Comparison of ENCODE assay signal across 19 cellular contexts in the genomic region with DNA sequence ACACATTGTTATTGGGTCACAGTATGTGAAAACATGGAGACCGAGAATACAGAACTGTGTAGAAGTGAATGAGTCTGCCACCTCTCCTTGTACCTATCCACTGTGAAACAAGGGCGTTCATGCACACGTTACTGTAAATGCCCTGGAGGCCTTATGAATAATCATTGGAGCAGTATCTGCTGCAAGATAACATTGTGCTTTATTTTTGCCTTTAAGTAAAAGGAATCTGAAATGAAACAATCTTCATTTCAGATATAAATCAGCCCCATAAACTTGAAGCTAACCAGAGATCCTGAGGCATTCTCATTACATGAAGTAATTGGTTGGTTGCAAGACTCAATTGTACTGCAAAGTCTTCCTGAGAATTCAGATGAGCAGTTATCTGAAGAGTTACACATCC.
"Had no signal": no experiment of that assay in that cellular context is flagged by ENCODE, and none has a peak within 500 bp of the region (broad histone marks: within the 10 kb centered on the region; RNA-seq: fewer than 3 reads in every experiment).

No MANE protein-coding gene starts in this region.

- H3K4me1 ChIP-seq: colonic mucosa, tibial nerve had no signal

- H2AFZ ChIP-seq: hepatocyte had no signal

- H3K4me2 ChIP-seq: hepatocyte had no signal

- H3K9me3 ChIP-seq: colonic mucosa, right atrium auricular region, tibial nerve, uterus had no signal

- H3K36me3 ChIP-seq: colonic mucosa, right atrium auricular region, uterus had no signal

- DNase-seq: activated CD4-positive, alpha-beta memory T cell treated with anti-CD3 and anti-CD28 coated beads for 36 hours; activated CD8-positive, alpha-beta memory T cell treated with anti-CD3 and anti-CD28 coated beads, Interleukin-2, amount 10 ng/mL, durations not matched to agents 7 days and 5 days; activated naive CD4-positive, alpha-beta T cell; activated naive CD8-positive, alpha-beta T cell treated with anti-CD3 and anti-CD28 coated beads for 36 hours; amygdala; central memory CD4-positive, alpha-beta T cell; colonic mucosa; endodermal cell; stimulated activated CD4-positive, alpha-beta T cell treated with anti-CD3 and anti-CD28 coated beads, Interleukin-2, amount 100 ng/mL, for 24 hours; stimulated activated naive CD8-positive, alpha-beta T cell treated with anti-CD3 and anti-CD28 coated beads, Interleukin-15, Interleukin-2, amounts not matched to agents 100 U/mL and 50 U/mL, for 24 hours; substantia nigra; SW 1271; uterus had no signal

- ATAC-seq: activated CD8-positive, alpha-beta memory T cell treated with anti-CD3 and anti-CD28 coated beads, Interleukin-2, amount 10 ng/mL, durations not matched to agents 7 days and 5 days; esophagus mucosa; left lobe of liver; stimulated activated naive CD8-positive, alpha-beta T cell treated with anti-CD3 and anti-CD28 coated beads, Interleukin-15, Interleukin-2, amounts not matched to agents 100 U/mL and 50 U/mL, for 24 hours had no signal

- H3K27ac ChIP-seq: colonic mucosa, hepatocyte, right atrium auricular region, tibial nerve had no signal

- H3K79me2 ChIP-seq: hepatocyte had no signal

- H3K27me3 ChIP-seq: colonic mucosa, hepatocyte, right atrium auricular region, tibial nerve, uterus had no signal

- H3K4me3 ChIP-seq: colonic mucosa, hepatocyte, lung, right atrium auricular region, tibial nerve, uterus had no signal
